21 cellular contexts compared by ENCODE assay signal in the genomic region with DNA sequence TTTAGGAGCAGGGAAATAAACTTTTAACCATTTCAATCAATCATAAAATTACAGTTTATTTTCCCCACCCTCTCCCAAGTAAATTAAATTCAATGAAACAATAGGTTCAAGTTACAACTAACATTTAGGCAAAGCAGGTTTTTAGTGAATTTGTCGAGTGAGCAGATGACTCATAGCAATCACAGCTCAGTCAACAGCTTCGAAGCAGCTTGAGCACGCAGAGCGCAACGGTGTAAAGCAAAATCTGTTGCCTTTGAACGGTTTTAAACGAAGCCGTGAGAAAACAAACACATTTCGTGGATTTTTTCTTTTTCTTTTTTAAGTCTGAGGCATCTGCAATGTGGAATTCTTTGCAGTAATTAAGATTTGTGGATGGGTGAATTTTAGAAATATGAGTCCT.
A peak's percentile ranks its signal among the peaks of the same experiment; 100 is the strongest.
DNase-seq lines count a peak whose midpoint lies in the region; ATAC-seq and TF ChIP-seq lines count a peak whose summit lies in the region.
"Had no signal": no experiment of that assay in that cellular context is flagged by ENCODE, and none has a peak within 500 bp of the region (broad histone marks: within the 10 kb centered on the region; RNA-seq: fewer than 3 reads in every experiment).

No MANE protein-coding gene starts in this region.

- peak; percentile 57 for DNase-seq in DMS79 treated with DMSO at 0.1 percent for 48 hours (lab: John Stamatoyannopoulos, UW)
- DNase-seq in DMS79 (lab: John Stamatoyannopoulos, UW), result no peak
- peak; percentile 37 for DNase-seq in PC-3
- peak; percentile 21 for DNase-seq in fibroblast of the aortic adventitia (ENCODE audit: low read depth)
- no peak for DNase-seq in vagina (ENCODE audit: extremely low spot score in 2 of 2)
- DNase-seq: 8988T; activated CD4-positive, alpha-beta T cell treated with anti-CD3 and anti-CD28 coated beads for 36 hours; Calu3; GF-D8; NCI-H1105 treated with DMSO at 0.1 percent for 48 hours; NCI-H2171 treated with DMSO at 0.1 percent for 48 hours; NCI-H82; SHP77 treated with DMSO at 0.1 percent for 48 hours; stimulated activated CD4-positive, alpha-beta T cell treated with anti-CD3 and anti-CD28 coated beads, Interleukin-12 subunit alpha, Interleukin-12 subunit beta, amount 100 ng/mL, for 4 hours had no signal

- H3K4me3 ChIP-seq in PC-3 (ENCODE audit: low read length) (no peak overlapping the region), fibroblast of the aortic adventitia (ENCODE audit: low read depth, low read length) (no peak overlapping the region), vagina (no peak overlapping the region)
- H3K4me3 ChIP-seq: BLaER1 treated with 17β-estradiol and CSF1 and Interleukin-3, amounts not matched to agents 10 nM and 100 nM; gastroesophageal sphincter; GM12878; upper lobe of left lung had no signal

- POLR2A ChIA-PET in PC-3 (lab: Charles Lee; ENCODE audit: unreplicated experiment), result no interaction called here

- no peak overlapping the region for H3K27ac ChIP-seq in PC-3 (ENCODE audit: low read length)
- H3K27ac ChIP-seq in vagina, result peak overlapping the region; percentile 56
- H3K27ac ChIP-seq: BLaER1 treated with 17β-estradiol and CSF1 and Interleukin-3, amounts not matched to agents 10 nM and 100 nM; gastroesophageal sphincter; upper lobe of left lung had no signal

- no TSS peak for BruUV-seq in PC-3 (replicated peaks; lab: Mats Ljungman, UMichigan)

- intact Hi-C loops in PC-3 (cut with micrococcal nuclease) (no loop called here), vagina (cut with DNase I) (no loop called here)

- ATAC-seq in PC-3 (no peak), GM21447 (IDR thresholded peaks at IDR 0.05; ENCODE audit: unreplicated experiment) (no peak), GM18517 (IDR thresholded peaks at IDR 0.05; ENCODE audit: unreplicated experiment) (no peak), HG03460 (IDR thresholded peaks at IDR 0.05; ENCODE audit: unreplicated experiment) (no peak)
- ATAC-seq: activated CD4-positive, alpha-beta T cell treated with anti-CD3 and anti-CD28 coated beads for 36 hours; gastroesophageal sphincter; GM12878 had no signal

- H3K9me3 ChIP-seq in PC-3 (ENCODE audit: low read length), result no peaks in the 10 kb centered on the region
- H3K9me3 ChIP-seq in vagina, result no peaks in the 10 kb centered on the region
- H3K9me3 ChIP-seq: gastroesophageal sphincter, upper lobe of left lung had no signal

- H3K9me2 ChIP-seq in PC-3 (replicated peaks; ENCODE audit: low read length), result no peaks in the 10 kb centered on the region

- H3K9ac ChIP-seq in PC-3 (ENCODE audit: low read length), result no peak overlapping the region
- H3K9ac ChIP-seq: BLaER1 treated with 17β-estradiol and CSF1 and Interleukin-3, amounts not matched to agents 10 nM and 100 nM had no signal

- H4K20me1 ChIP-seq in PC-3 (ENCODE audit: low read length), result no peaks in the 10 kb centered on the region
- H4K20me1 ChIP-seq: BLaER1 treated with 17β-estradiol and CSF1 and Interleukin-3, amounts not matched to agents 10 nM and 100 nM had no signal

- H2AFZ ChIP-seq in PC-3 (ENCODE audit: low read length), result no peak overlapping the region

- H3K79me2 ChIP-seq in PC-3 (ENCODE audit: low read length), result no peaks in the 10 kb centered on the region

- no peak for TF ChIP-seq POLR2A in vagina (IDR thresholded peaks at IDR 0.05)

- H3K36me3 ChIP-seq in PC-3 (ENCODE audit: low read depth, low read length) (no peaks in the 10 kb centered on the region), vagina (no peaks in the 10 kb centered on the region)
- H3K36me3 ChIP-seq: BLaER1 treated with 17β-estradiol and CSF1 and Interleukin-3, amounts not matched to agents 10 nM and 100 nM; gastroesophageal sphincter; upper lobe of left lung had no signal

- TF ChIP-seq CTCF in PC-3 (conservative IDR thresholded peaks at IDR 0.05; ENCODE audit: low read depth, low read length) (no peak), fibroblast of the aortic adventitia (IDR thresholded peaks at IDR 0.05; ENCODE audit: insufficient read depth, low read length) (no peak), vagina (IDR thresholded peaks at IDR 0.05) (no peak)

- CTCF ChIA-PET in PC-3 (lab: Charles Lee), result no interaction called here

- no peak overlapping the region for H3K4me2 ChIP-seq in PC-3 (ENCODE audit: low read length)
- H3K4me2 ChIP-seq: BLaER1 treated with 17β-estradiol and CSF1 and Interleukin-3, amounts not matched to agents 10 nM and 100 nM had no signal

- no peaks in the 10 kb centered on the region for H3F3A ChIP-seq in PC-3 (ENCODE audit: low read length, unreplicated experiment)

- no peaks in the 10 kb centered on the region for H3K27me3 ChIP-seq in PC-3 (ENCODE audit: low read length)
- H3K27me3 ChIP-seq in vagina, result no peaks in the 10 kb centered on the region
- H3K27me3 ChIP-seq: BLaER1 treated with 17β-estradiol and CSF1 and Interleukin-3, amounts not matched to agents 10 nM and 100 nM; gastroesophageal sphincter; upper lobe of left lung had no signal

- H3K4me1 ChIP-seq in PC-3 (ENCODE audit: insufficient read depth, low read length) (peaks cover 6% of the 10 kb centered on the region; the same call in 1 of the 2 replicates), vagina (peaks cover 22% of the 10 kb centered on the region)
- H3K4me1 ChIP-seq: gastroesophageal sphincter, upper lobe of left lung had no signal

Comparison
In these comparisons a context has a peak if more than half of its experiments do, and no peak if none do; other contexts are left out.
1. DNase-seq: peak in DMS79 treated with DMSO at 0.1 percent for 48 hours (single experiment), PC-3 (single experiment) and fibroblast of the aortic adventitia (single experiment); none in DMS79 (single experiment) and vagina (0 of 2).